In the genomic region with DNA sequence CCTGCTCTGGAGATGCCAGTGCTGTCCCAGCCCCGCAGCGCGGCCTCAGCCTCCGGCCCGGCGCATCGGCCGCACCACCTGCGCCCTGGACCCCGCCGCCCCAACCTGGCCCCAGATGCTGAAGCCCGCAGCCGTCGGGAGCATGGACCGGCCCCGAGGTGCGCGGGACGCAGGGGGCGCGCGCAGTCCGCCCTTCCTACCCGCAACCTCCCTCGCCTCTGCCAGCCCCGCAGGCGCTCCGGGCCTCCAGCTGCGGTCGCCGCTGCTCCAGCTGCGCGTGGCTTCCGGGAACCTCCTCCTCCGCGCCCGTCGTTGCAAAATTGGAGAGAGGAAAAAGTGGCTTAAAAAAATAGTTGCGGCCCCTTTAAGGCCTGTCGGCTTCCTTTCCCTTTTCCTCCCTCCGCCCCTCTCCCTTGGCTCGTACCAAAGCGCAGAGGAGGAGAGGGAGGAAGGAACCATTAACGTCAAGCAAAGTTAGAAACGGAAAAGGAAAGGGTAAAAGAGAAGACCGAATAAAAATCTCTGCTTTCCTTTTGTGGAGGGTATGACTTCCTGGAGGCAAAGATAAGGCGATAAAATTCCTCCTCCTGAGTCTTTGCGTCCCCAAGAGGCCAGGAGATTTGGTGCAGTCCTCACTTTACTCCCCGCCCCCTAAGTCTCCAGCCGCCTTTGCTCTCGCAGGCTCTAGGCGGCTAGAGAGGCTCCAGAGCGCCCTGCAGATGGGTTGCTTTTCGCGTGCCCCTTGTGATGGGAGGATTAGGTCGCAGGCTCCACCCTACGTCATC, we compare ENCODE assay signal across 8 cellular contexts. TPM values are rescaled to one million over a fixed set of nuclear protein-coding genes. Genes with fewer than 3 reads are reported as not detected.
DNase-seq lines count a peak whose midpoint lies in the region; ATAC-seq and TF ChIP-seq lines count a peak whose summit lies in the region.

A gene with protein sequence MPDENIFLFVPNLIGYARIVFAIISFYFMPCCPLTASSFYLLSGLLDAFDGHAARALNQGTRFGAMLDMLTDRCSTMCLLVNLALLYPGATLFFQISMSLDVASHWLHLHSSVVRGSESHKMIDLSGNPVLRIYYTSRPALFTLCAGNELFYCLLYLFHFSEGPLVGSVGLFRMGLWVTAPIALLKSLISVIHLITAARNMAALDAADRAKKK (minus strand): TSS at position 343 of the 785 bp plus-strand sequence. CDS start 369 bp downstream, outside the sequence.

- CTCF ChIA-PET in activated B cell treated with CpG ODN at 0.5 μM for 24 hours (lab: Charles Lee), result interaction anchor here (1.2 kb wide), 1 partner anchor 15 kb away, joined by 4 read pairs; no protein-coding TSS in a partner anchor

- H3K36me3 Mint-ChIP-seq in activated B cell treated with CpG ODN at 0.5 μM for 24 hours (ENCODE audit: low read depth) (peaks cover 34% of the 10 kb centered on the region), immature natural killer cell (peaks cover 4 to 10% (median 7%) of the 10 kb centered on the region in 3 donors)

- peaks cover 6% of the 10 kb centered on the region for H3K27me3 Mint-ChIP-seq in activated B cell treated with CpG ODN at 0.5 μM for 24 hours
- H3K27me3 Mint-ChIP-seq in immature natural killer cell (ENCODE audit: low read depth in 3 of 3), result peaks cover 0 to 5% (median 2%) of the 10 kb centered on the region in 3 donors

- POLR2A ChIA-PET in activated B cell treated with CpG ODN at 0.5 μM for 24 hours (lab: Charles Lee), result interaction anchor here (0.5 to 1.9 kb wide), 6 partner anchors 47 to 953 kb away, joined by 3 to 8 read pairs (median 4); partner anchors contain the start of genes HIRIP3, KCTD13, KIF22 and PAGR1

- H3K4me1 Mint-ChIP-seq in activated B cell treated with CpG ODN at 0.5 μM for 24 hours, result peaks cover 24% of the 10 kb centered on the region
- H3K4me1 Mint-ChIP-seq in immature natural killer cell, result peaks cover 24 to 26% of the 10 kb centered on the region in 2 donors

- ATAC-seq in GM18907 (IDR thresholded peaks at IDR 0.05; ENCODE audit: unreplicated experiment) (peak; percentile 87), HG03175 (IDR thresholded peaks at IDR 0.05; ENCODE audit: unreplicated experiment) (peak; percentile 99), activated B cell treated with CpG ODN at 0.5 μM for 24 hours (ENCODE audit: low read depth) (peak; percentile 98)

- peak within 1 kb of the TSS; percentile 94 for H3K4me3 Mint-ChIP-seq in activated B cell treated with CpG ODN at 0.5 μM for 24 hours
- H3K4me3 Mint-ChIP-seq in immature natural killer cell, result peak within 1 kb of the TSS; percentile 93 to 97 (median 96)

- peak within 1 kb of the TSS; percentile 100 for H3K27ac Mint-ChIP-seq in activated B cell treated with CpG ODN at 0.5 μM for 24 hours
- H3K27ac Mint-ChIP-seq in immature natural killer cell, result peak within 1 kb of the TSS; percentile 95 to 99 (median 99)

- H3K27ac ChIP-seq in caudate nucleus (ENCODE audit: low read depth, low read length), result peak within 1 kb of the TSS; percentile 100

- peak within 1 kb of the TSS; percentile 79 for H3K4me3 ChIP-seq in AG09309 (ENCODE audit: control insufficient read depth, low read depth, low read length)

- DNase-seq in AG09309 (ENCODE audit: low read depth) (peak; percentile 91), NCI-H345 (lab: John Stamatoyannopoulos, UW) (peak; percentile 99), activated B cell treated with CpG ODN at 0.5 μM for 24 hours (peak; percentile 79), caudate nucleus (lab: John Stamatoyannopoulos, UW) (peak; percentile 28 to 99 (median 93)), immature natural killer cell (peak; percentile 94 to 95 (median 95)), smooth muscle cell of the brain vasculature (ENCODE audit: low read depth, low spot score) (peak; percentile 93)

- intact Hi-C loops in activated B cell treated with CpG ODN at 0.5 μM for 24 hours (cut with micrococcal nuclease), result loop anchor here (1.0 to 2.0 kb wide), 13 partner anchors 14 to 795 kb away; partner anchors contain the start of genes ASPHD1, FBRS, INO80E and KCTD13

- H3K9me3 Mint-ChIP-seq in activated B cell treated with CpG ODN at 0.5 μM for 24 hours (no peaks in the 10 kb centered on the region), immature natural killer cell (no peaks in the 10 kb centered on the region)

- TF ChIP-seq CTCF in AG09309 (IDR thresholded peaks at IDR 0.05; ENCODE audit: control insufficient read depth, insufficient read depth, low read depth, low read length, missing control alignments) (peak; percentile 77), activated B cell treated with CpG ODN at 0.5 μM for 24 hours (IDR thresholded peaks at IDR 0.05) (no peak)

RNA-seq across cellular contexts. Expression of the gene that starts here (rescaled TPM):
- total RNA-seq in activated B cell treated with CpG ODN at 0.5 μM for 24 hours, result 28.7 and 29.8 TPM in 2 replicates
- 100 to 1,000 TPM in 2 of 3 donors, 10 to 100 TPM in 1; 77.6 to 115 (median 110) TPM for polyA plus RNA-seq in immature natural killer cell

Comparison
In these comparisons a context has a peak if more than half of its experiments do, and no peak if none do; other contexts are left out.
1. Peak in every context shown above with its lines: DNase-seq, ATAC-seq, H3K4me3 ChIP-seq and H3K27ac ChIP-seq.